8 cellular contexts compared by ENCODE assay signal in the genomic region with DNA sequence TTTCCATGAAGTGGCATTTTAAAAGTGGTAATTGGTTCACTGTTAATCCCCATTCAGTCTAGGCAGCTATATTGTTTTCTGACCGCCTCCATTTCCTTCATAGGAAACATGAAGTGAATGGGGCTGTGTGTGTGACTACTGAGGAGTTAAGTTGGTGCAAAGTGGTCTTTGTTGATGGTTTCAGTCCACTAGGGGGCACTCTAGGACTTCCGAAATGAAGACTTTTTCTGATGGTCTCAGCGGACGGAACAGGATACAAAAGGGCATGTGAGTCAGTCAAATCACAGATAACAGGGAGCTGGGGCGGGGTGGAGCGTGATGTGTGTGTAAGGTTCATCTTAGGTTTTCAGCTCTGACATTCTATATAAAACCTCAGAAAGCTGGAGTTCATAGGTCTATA.
DNase-seq lines count a peak whose midpoint lies in the region; ATAC-seq, FAIRE-seq and TF ChIP-seq lines count a peak whose summit lies in the region.

No MANE protein-coding gene starts in this region.

- peaks cover 0 to 3% of the 10 kb centered on the region in 2 donors for H3K27me3 Mint-ChIP-seq in T-cell
- H3K27me3 Mint-ChIP-seq in activated naive CD8-positive, alpha-beta T cell treated with anti-CD3 and anti-CD28 coated beads, Interleukin-2, amount 50 U/mL, for 24 hours: no peaks in the 10 kb centered on the region

- in situ Hi-C loops in GM13976 (cut with MboI; ENCODE audit: low sequenced_read_pairs, unreplicated experiment): no loop called here

- H4K20me1 ChIP-seq in MM.1S (ENCODE audit: insufficient read depth, low read length): no peaks in the 10 kb centered on the region

- POLR2A ChIA-PET in T-cell (lab: Charles Lee): no interaction called here

- no CpG with 5 or more reads among the region's 6 CpGs for WGBS in iPS DF 6.9 (ENCODE audit: insufficient coverage, insufficient read length)

- no peaks in the 10 kb centered on the region for H3K4me1 ChIP-seq in MM.1S (ENCODE audit: low read length)
- H3K4me1 ChIP-seq in iPS DF 6.9 (ENCODE audit: control insufficient read depth, insufficient read depth, low read length): no peaks in the 10 kb centered on the region

- H3K36me3 ChIP-seq in MM.1S (replicated peaks; ENCODE audit: insufficient read depth, low read length) (no peaks in the 10 kb centered on the region), iPS DF 6.9 (ENCODE audit: control insufficient read depth, insufficient read depth, low read length) (no peaks in the 10 kb centered on the region)

- no peaks in the 10 kb centered on the region for H3K9me3 Mint-ChIP-seq in T-cell
- no peaks in the 10 kb centered on the region for H3K9me3 Mint-ChIP-seq in activated naive CD8-positive, alpha-beta T cell treated with anti-CD3 and anti-CD28 coated beads, Interleukin-2, amount 50 U/mL, for 24 hours

- no peaks in the 10 kb centered on the region for H3K9me2 ChIP-seq in MM.1S (replicated peaks; ENCODE audit: insufficient read depth, low read length)

- no peak overlapping the region for H3K27ac ChIP-seq in MM.1S (ENCODE audit: low read length)
- H3K27ac ChIP-seq in iPS DF 6.9 (ENCODE audit: low read length): no peak overlapping the region

- no peak overlapping the region for H2AFZ ChIP-seq in MM.1S (ENCODE audit: low read length)

- H3K36me3 Mint-ChIP-seq in T-cell: no peaks in the 10 kb centered on the region
- no peaks in the 10 kb centered on the region for H3K36me3 Mint-ChIP-seq in activated naive CD8-positive, alpha-beta T cell treated with anti-CD3 and anti-CD28 coated beads, Interleukin-2, amount 50 U/mL, for 24 hours (ENCODE audit: low read depth)

- H3K4me2 ChIP-seq in MM.1S (ENCODE audit: low read depth, low read length): no peak overlapping the region

- no peaks in the 10 kb centered on the region for H3K79me2 ChIP-seq in MM.1S (ENCODE audit: low read length)

- TF ChIP-seq CTCF in GM13976 (IDR thresholded peaks at IDR 0.05; ENCODE audit: borderline replicate concordance, control extremely low read depth, extremely low read depth, insufficient read depth, missing control alignments): peak; percentile 65
- peak; percentile 48 for TF ChIP-seq CTCF in MM.1S (IDR thresholded peaks at IDR 0.05; ENCODE audit: low read length)

- peak overlapping the region; percentile 77 for H3K27ac Mint-ChIP-seq in T-cell
- H3K27ac Mint-ChIP-seq in activated naive CD8-positive, alpha-beta T cell treated with anti-CD3 and anti-CD28 coated beads, Interleukin-2, amount 50 U/mL, for 24 hours: peak overlapping the region; percentile 81

- no peaks in the 10 kb centered on the region for H3K27me3 ChIP-seq in MM.1S (replicated peaks; ENCODE audit: insufficient read depth, low read length)
- no peaks in the 10 kb centered on the region for H3K27me3 ChIP-seq in iPS DF 6.9 (ENCODE audit: control insufficient read depth, insufficient read depth, low read length)

- peaks cover 44 to 62% (median 54%) of the 10 kb centered on the region in 3 donors for H3K4me1 Mint-ChIP-seq in T-cell
- H3K4me1 Mint-ChIP-seq in activated naive CD8-positive, alpha-beta T cell treated with anti-CD3 and anti-CD28 coated beads, Interleukin-2, amount 50 U/mL, for 24 hours: peaks cover 60% of the 10 kb centered on the region

- H3K4me3 Mint-ChIP-seq in T-cell: peak overlapping the region; percentile 57 to 60 (median 59)
- H3K4me3 Mint-ChIP-seq in activated naive CD8-positive, alpha-beta T cell treated with anti-CD3 and anti-CD28 coated beads, Interleukin-2, amount 50 U/mL, for 24 hours: peak overlapping the region; percentile 75

- ATAC-seq in T-cell (replicated peaks in 1 of 4): peak; percentile 80 to 87 (median 82)
- ATAC-seq in activated naive CD8-positive, alpha-beta T cell treated with anti-CD3 and anti-CD28 coated beads, Interleukin-2, amount 50 U/mL, for 24 hours: peak; percentile 89
- no peak for ATAC-seq in HG03565 (IDR thresholded peaks at IDR 0.05; ENCODE audit: unreplicated experiment)

- H3F3A ChIP-seq in MM.1S (ENCODE audit: insufficient read depth, low read length): no peaks in the 10 kb centered on the region

- peak; percentile 8 for DNase-seq in GM13976 (ENCODE audit: low spot score)
- peak; percentile 82 for DNase-seq in MM.1S
- peak; percentile 32 to 78 (median 62) for DNase-seq in T-cell
- DNase-seq in activated naive CD8-positive, alpha-beta T cell treated with anti-CD3 and anti-CD28 coated beads, Interleukin-2, amount 50 U/mL, for 24 hours: peak; percentile 74
- DNase-seq in iPS DF 6.9 (ENCODE audit: low read depth, low spot score): peak; percentile 88
- DNase-seq in stimulated activated CD4-positive, alpha-beta T cell treated with anti-CD3 and anti-CD28 coated beads, Interleukin-1b, Interleukin-23, amount 100 ng/mL, for 4 hours (ENCODE audit: low read depth in 2 of 2): peak; percentile 46 to 79

- CTCF ChIA-PET in T-cell (lab: Charles Lee): interaction anchor here (0.6 to 3.7 kb wide), 28 partner anchors 8 to 657 kb away, joined by 3 to 30 read pairs (median 4); no protein-coding TSS in a partner anchor

- FAIRE-seq in A204.1 (lab: Jason Lieb, UNC): peak; percentile 54

- no peak overlapping the region for H3K4me3 ChIP-seq in MM.1S (ENCODE audit: low read length)
- H3K4me3 ChIP-seq in iPS DF 6.9 (ENCODE audit: low read length): no peak overlapping the region

- H3K9ac ChIP-seq in MM.1S (ENCODE audit: low read length): no peak overlapping the region

- H3K9me3 ChIP-seq in MM.1S (replicated peaks; ENCODE audit: insufficient read depth, low read length) (no peaks in the 10 kb centered on the region), iPS DF 6.9 (ENCODE audit: control insufficient read depth, insufficient read depth, low read length) (no peaks in the 10 kb centered on the region)

Comparison
In these comparisons a context has a peak if more than half of its experiments do, and no peak if none do; other contexts are left out.
1. DNase-seq: peak in every context shown above with its lines; median percentile 88 in iPS DF 6.9; 82 in MM.1S; 74 in activated naive CD8-positive, alpha-beta T cell treated with anti-CD3 and anti-CD28 coated beads, Interleukin-2, amount 50 U/mL, for 24 hours; 62 in T-cell; 62 in stimulated activated CD4-positive, alpha-beta T cell treated with anti-CD3 and anti-CD28 coated beads, Interleukin-1b, Interleukin-23, amount 100 ng/mL, for 4 hours; 8 in GM13976.